8 cellular contexts compared by ENCODE assay signal in the genomic region with DNA sequence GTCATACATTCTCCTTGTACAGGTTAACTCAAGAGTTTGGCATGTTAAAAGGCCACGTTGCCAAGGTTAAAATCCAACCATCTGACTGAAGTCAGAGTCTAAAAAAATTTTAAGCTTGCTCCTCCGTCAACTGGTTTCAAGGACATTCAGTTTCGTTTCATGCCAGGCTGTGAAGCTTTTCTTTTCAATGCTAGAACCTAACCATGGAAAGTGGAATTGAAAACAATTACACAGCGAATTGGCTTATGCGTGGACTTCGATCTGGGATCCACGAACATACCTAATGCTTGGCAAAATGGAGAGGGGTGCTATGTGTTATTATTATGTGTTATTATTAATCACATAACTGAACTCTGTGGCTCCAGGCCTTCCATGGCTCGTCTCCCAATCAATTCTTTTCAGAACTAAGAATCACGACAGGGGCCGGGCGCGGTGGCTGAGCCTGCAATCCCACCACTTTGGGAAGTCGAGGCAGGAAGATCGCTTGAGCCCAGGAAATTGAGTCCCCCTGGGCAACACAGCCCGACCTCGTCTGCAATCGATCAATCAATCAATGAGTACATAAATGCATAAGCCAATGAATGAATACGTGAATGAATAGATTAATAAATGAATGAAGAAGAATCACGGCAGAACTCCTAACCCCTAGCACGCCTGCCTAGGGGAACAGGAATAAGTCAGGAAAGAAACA. TPM values are rescaled to one million over a fixed set of nuclear protein-coding genes. Genes with fewer than 3 reads are reported as not detected.
DNase-seq lines count a peak whose midpoint lies in the region; ATAC-seq and TF ChIP-seq lines count a peak whose summit lies in the region.

No MANE protein-coding gene starts in this region.

- peak; percentile 33 for ATAC-seq in GM21717 (IDR thresholded peaks at IDR 0.05; ENCODE audit: unreplicated experiment)
- ATAC-seq in GM21529 (IDR thresholded peaks at IDR 0.05; ENCODE audit: unreplicated experiment) = no peak

- no peak for TF ChIP-seq POLR2A in testis (IDR thresholded peaks at IDR 0.05)

- peak overlapping the region; percentile 56; the same call in 1 of the 2 replicates for H2AFZ ChIP-seq in OCI-LY7 (ENCODE audit: low read length)

- peak overlapping the region; percentile 99 to 100 for H3K9ac ChIP-seq in liver (ENCODE audit: low read depth in 1 of 2, low read length in 2 of 2)

- TF ChIP-seq CTCF in OCI-LY7 (conservative IDR thresholded peaks at IDR 0.05; ENCODE audit: low read length) = no peak
- no peak for TF ChIP-seq CTCF in cardiac fibroblast (IDR thresholded peaks at IDR 0.05; ENCODE audit: low read depth, low read length)
- TF ChIP-seq CTCF in liver (IDR thresholded peaks at IDR 0.05; ENCODE audit: low read depth, low read length, missing input control) = peak; percentile 9
- no peak for TF ChIP-seq CTCF in testis (IDR thresholded peaks at IDR 0.05)

- intact Hi-C loops in OCI-LY7 (cut with micrococcal nuclease; ENCODE audit: unreplicated experiment) (loop anchor here (10.0 kb wide), 1 partner anchor 1346 kb away; no protein-coding TSS in a partner anchor), testis (cut with DNase I; ENCODE audit: low total_unique reads) (no loop called here)

- POLR2A ChIA-PET in OCI-LY7 (lab: Charles Lee) = interaction anchor here (0.6 to 2.9 kb wide), 15 partner anchors 8 to 1841 kb away, joined by 3 to 42 read pairs (median 4); a partner anchor contains a TSS

- H3K27me3 ChIP-seq in liver (ENCODE audit: control insufficient read depth in 4 of 4, insufficient read depth in 4 of 4, low read length in 3 of 4) (no peaks in the 10 kb centered on the region), testis (no peaks in the 10 kb centered on the region)

- peak overlapping the region; percentile 84 for H3K27ac ChIP-seq in OCI-LY7 (ENCODE audit: low read depth, low read length, poor library complexity, severe bottlenecking)
- peak overlapping the region; percentile 99 to 100 for H3K27ac ChIP-seq in liver (ENCODE audit: low read depth in 1 of 2, low read length in 2 of 2)
- H3K27ac ChIP-seq in testis = peak overlapping the region; percentile 94 to 99

- peaks cover 19% of the 10 kb centered on the region for H4K20me1 ChIP-seq in OCI-LY7 (ENCODE audit: insufficient read depth, low read length)

- H3K9me3 ChIP-seq in OCI-LY7 (ENCODE audit: low read length) = no peaks in the 10 kb centered on the region
- H3K9me3 ChIP-seq in liver (ENCODE audit: control insufficient read depth in 4 of 4, low read length in 3 of 4) = no peaks in the 10 kb centered on the region
- H3K9me3 ChIP-seq in testis = no peaks in the 10 kb centered on the region

- peak overlapping the region; percentile 94 for H3K4me2 ChIP-seq in OCI-LY7 (ENCODE audit: low read length)

- peaks cover 22% of the 10 kb centered on the region for H3K36me3 ChIP-seq in OCI-LY7 (ENCODE audit: insufficient read depth, low read length)
- peaks cover 0 to 4% (median 2%) of the 10 kb centered on the region in 4 donors for H3K36me3 ChIP-seq in liver (ENCODE audit: control insufficient read depth in 4 of 4, insufficient read depth in 3 of 4, low read depth in 1 of 4, low read length in 3 of 4)
- no peaks in the 10 kb centered on the region for H3K36me3 ChIP-seq in testis (ENCODE audit: low read depth, missing control alignments)

- H3K4me3 ChIP-seq in OCI-LY7 (ENCODE audit: low read depth, low read length, poor library complexity, severe bottlenecking) = peak overlapping the region; percentile 97
- H3K4me3 ChIP-seq in cardiac fibroblast (replicated peaks in 1 of 2; ENCODE audit: low read depth in 2 of 2, low read length in 2 of 2) = peak overlapping the region; percentile 87 to 98
- peak overlapping the region; percentile 79 to 89 (median 81) for H3K4me3 ChIP-seq in liver (ENCODE audit: low read depth in 1 of 3, low read length in 3 of 3)
- H3K4me3 ChIP-seq in testis = peak overlapping the region; percentile 85 to 91

- peak; percentile 30 for DNase-seq in ELF-1 (ENCODE audit: low read depth, low spot score)
- peak; percentile 27 for DNase-seq in OCI-LY7 (ENCODE audit: low spot score)
- DNase-seq in cardiac fibroblast (ENCODE audit: low read depth in 2 of 2) = peak; percentile 54 to 60
- peak; percentile 43 for DNase-seq in testis
- DNase-seq in AML-193 (lab: John Stamatoyannopoulos, UW) = no peak

- TSS peak; percentile 89 for BruUV-seq in OCI-LY7 (replicated peaks; lab: Mats Ljungman, UMichigan)

- H3K4me1 ChIP-seq in OCI-LY7 (ENCODE audit: insufficient read depth, low read length, poor library complexity, severe bottlenecking) (peaks cover 24% of the 10 kb centered on the region), liver (ENCODE audit: control insufficient read depth in 4 of 4, insufficient read depth in 4 of 4, low read length in 3 of 4) (peaks cover 6 to 28% (median 14%) of the 10 kb centered on the region in 4 donors), testis (peaks cover 18% of the 10 kb centered on the region)

- CTCF ChIA-PET in OCI-LY7 (lab: Charles Lee; ENCODE audit: unreplicated experiment) = interaction anchor here (0.6 to 2.5 kb wide), 2 partner anchors 10 to 17 kb away, joined by 3 to 13 read pairs; no protein-coding TSS in a partner anchor

- peaks cover 57% of the 10 kb centered on the region for H3K79me2 ChIP-seq in OCI-LY7 (ENCODE audit: insufficient read depth, low read depth, low read length)

- no peaks in the 10 kb centered on the region for H3K9me2 ChIP-seq in OCI-LY7 (ENCODE audit: insufficient read depth, low read length)

- TF ChIP-seq RAD21 in liver (IDR thresholded peaks at IDR 0.05) = peak in 1 of 2 donors; percentile 22

- WGBS in liver = 3% methylated on average over 20 of the region's 20 CpGs
- WGBS in testis, 2 donors = 0 to 4% methylated on average over 20 of the region's 20 CpGs

TF ChIP-seq in liver, 16 proteins besides CTCF, POLR2A, EP300 and RAD21 (continues in another document):
- TF ChIP-seq TAF1 (conservative IDR thresholded peaks at IDR 0.05) (peak; percentile 33), HNF4G (IDR thresholded peaks at IDR 0.05) (peak; percentile 45), EGR1 (IDR thresholded peaks at IDR 0.05; ENCODE audit: low read depth in 2 of 2) (no peak), FOXA1 (IDR thresholded peaks at IDR 0.05) (no peak), GABPA (IDR thresholded peaks at IDR 0.05 in 1 of 2, conservative IDR thresholded peaks at IDR 0.05 in 1 of 2) (no peak), HNF4A (conservative IDR thresholded peaks at IDR 0.05) (peak; percentile 72 to 74), NR2F2 (IDR thresholded peaks at IDR 0.05) (no peak), FOXA2 (IDR thresholded peaks at IDR 0.05) (no peak), RXRA (IDR thresholded peaks at IDR 0.05) (peak in 1 of 2 donors; percentile 45)
- TF ChIP-seq, protein P1, sequence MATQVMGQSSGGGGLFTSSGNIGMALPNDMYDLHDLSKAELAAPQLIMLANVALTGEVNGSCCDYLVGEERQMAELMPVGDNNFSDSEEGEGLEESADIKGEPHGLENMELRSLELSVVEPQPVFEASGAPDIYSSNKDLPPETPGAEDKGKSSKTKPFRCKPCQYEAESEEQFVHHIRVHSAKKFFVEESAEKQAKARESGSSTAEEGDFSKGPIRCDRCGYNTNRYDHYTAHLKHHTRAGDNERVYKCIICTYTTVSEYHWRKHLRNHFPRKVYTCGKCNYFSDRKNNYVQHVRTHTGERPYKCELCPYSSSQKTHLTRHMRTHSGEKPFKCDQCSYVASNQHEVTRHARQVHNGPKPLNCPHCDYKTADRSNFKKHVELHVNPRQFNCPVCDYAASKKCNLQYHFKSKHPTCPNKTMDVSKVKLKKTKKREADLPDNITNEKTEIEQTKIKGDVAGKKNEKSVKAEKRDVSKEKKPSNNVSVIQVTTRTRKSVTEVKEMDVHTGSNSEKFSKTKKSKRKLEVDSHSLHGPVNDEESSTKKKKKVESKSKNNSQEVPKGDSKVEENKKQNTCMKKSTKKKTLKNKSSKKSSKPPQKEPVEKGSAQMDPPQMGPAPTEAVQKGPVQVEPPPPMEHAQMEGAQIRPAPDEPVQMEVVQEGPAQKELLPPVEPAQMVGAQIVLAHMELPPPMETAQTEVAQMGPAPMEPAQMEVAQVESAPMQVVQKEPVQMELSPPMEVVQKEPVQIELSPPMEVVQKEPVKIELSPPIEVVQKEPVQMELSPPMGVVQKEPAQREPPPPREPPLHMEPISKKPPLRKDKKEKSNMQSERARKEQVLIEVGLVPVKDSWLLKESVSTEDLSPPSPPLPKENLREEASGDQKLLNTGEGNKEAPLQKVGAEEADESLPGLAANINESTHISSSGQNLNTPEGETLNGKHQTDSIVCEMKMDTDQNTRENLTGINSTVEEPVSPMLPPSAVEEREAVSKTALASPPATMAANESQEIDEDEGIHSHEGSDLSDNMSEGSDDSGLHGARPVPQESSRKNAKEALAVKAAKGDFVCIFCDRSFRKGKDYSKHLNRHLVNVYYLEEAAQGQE (IDR thresholded peaks at IDR 0.05) = peak; percentile 12
- TF ChIP-seq, protein P2, sequence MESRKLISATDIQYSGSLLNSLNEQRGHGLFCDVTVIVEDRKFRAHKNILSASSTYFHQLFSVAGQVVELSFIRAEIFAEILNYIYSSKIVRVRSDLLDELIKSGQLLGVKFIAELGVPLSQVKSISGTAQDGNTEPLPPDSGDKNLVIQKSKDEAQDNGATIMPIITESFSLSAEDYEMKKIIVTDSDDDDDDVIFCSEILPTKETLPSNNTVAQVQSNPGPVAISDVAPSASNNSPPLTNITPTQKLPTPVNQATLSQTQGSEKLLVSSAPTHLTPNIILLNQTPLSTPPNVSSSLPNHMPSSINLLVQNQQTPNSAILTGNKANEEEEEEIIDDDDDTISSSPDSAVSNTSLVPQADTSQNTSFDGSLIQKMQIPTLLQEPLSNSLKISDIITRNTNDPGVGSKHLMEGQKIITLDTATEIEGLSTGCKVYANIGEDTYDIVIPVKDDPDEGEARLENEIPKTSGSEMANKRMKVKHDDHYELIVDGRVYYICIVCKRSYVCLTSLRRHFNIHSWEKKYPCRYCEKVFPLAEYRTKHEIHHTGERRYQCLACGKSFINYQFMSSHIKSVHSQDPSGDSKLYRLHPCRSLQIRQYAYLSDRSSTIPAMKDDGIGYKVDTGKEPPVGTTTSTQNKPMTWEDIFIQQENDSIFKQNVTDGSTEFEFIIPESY (IDR thresholded peaks at IDR 0.05) = no peak
- TF ChIP-seq, protein P3, sequence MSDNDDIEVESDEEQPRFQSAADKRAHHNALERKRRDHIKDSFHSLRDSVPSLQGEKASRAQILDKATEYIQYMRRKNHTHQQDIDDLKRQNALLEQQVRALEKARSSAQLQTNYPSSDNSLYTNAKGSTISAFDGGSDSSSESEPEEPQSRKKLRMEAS (IDR thresholded peaks at IDR 0.05) = peak; percentile 40

RNA-seq across cellular contexts. Expression of a gene that starts 0.8 kb away (rescaled TPM):
- 9.9 and 11.5 TPM in 2 replicates for total RNA-seq in OCI-LY7 (2014; rRNA removed; shearing (Covaris generic))
- total RNA-seq in OCI-LY7 (2022) (17.5 and 20.0 TPM in 2 replicates), liver (10 to 100 TPM; 18.6 to 19.5 TPM), testis (10 to 100 TPM; 16.8 to 18.3 TPM)
- polyA plus RNA-seq in liver (1 to 10 TPM; 5.2 to 6.0 TPM), testis (ENCODE audit: insufficient read depth, low read depth, low replicate concordance) (9.4 TPM)

RNA-seq across cellular contexts. Expression of a gene that starts 7.1 kb away (rescaled TPM):
- total RNA-seq in OCI-LY7 (2014; rRNA removed; shearing (Covaris generic)) = 20.0 and 23.2 TPM in 2 replicates
- total RNA-seq in OCI-LY7 (2022) (27.2 and 36.0 TPM in 2 replicates), liver (10 to 100 TPM; 17.1 to 47.6 TPM), testis (10 to 100 TPM; 50.2 to 73.0 TPM)
- polyA plus RNA-seq in liver (10 to 100 TPM; 16.3 to 32.9 TPM), testis (ENCODE audit: insufficient read depth, low read depth, low replicate concordance) (34.7 TPM)

Comparison
In these comparisons a context has a peak if more than half of its experiments do, and no peak if none do; other contexts are left out.
1. DNase-seq: peak in ELF-1 (single experiment), OCI-LY7 (single experiment), cardiac fibroblast (2 of 2) and testis (single experiment); none in AML-193 (0 of 2).
2. Peak in every context shown above with its lines, with median percentiles within 50 percentile points of each other: H3K27ac ChIP-seq and H3K4me3 ChIP-seq.